Comparison of ENCODE assay signal across 1 cellular context in genomic region chr4:53480909-53481308, GRCh38.
TF ChIP-seq lines count a peak whose summit lies in the region.

No MANE protein-coding gene starts in this region.

TF ChIP-seq in K562, 482 proteins besides CTCF, POLR2A, EP300 and RAD21 (continued from another document):
- TF ChIP-seq MAFG (tag; conservative IDR thresholded peaks at IDR 0.05) (0 out of 2 replicates have a peak, but pooled peaks have one; percentile 13), EP400 (IDR thresholded peaks at IDR 0.05) (no peak), ZNF316 (IDR thresholded peaks at IDR 0.05) (no peak), WHSC1 (IDR thresholded peaks at IDR 0.05; ENCODE audit: low read length) (no peak)
